ENCODE assay signal across 8 cellular contexts in genomic region chr14:99271951-99272668, GRCh38.
DNase-seq lines count a peak whose midpoint lies in the region; ATAC-seq and TF ChIP-seq lines count a peak whose summit lies in the region.

Gene BCL11B (minus strand): TSS chr14:99272197. CDS start chr14:99271218, 979 bp downstream.

- ATAC-seq in HG02798 (IDR thresholded peaks at IDR 0.05; ENCODE audit: poor library complexity, unreplicated experiment), result peak; percentile 77

- peak; percentile 42; the same call in 1 of the 2 replicates for TF ChIP-seq CTCF in GM12874 (IDR thresholded peaks at IDR 0.05; ENCODE audit: insufficient read depth, low read depth, low read length)

- DNase-seq in NCI-H1436 treated with DMSO at 0.1 percent for 48 hours (lab: John Stamatoyannopoulos, UW) (peak; percentile 92), T-helper 9 cell (peak; percentile 75), anterior cingulate cortex (lab: John Stamatoyannopoulos, UW) (peak in 45 of 58 donors; percentile 20 to 81 (median 53)), SKM-1 treated with dmso at 0.1 percent for 144 hours (lab: John Stamatoyannopoulos, UW; ENCODE audit: unreplicated experiment) (no peak)

- peak within 1 kb of the TSS; percentile 80 to 99 (median 94) for H3K27ac ChIP-seq in skin epidermis

- peak within 1 kb of the TSS; percentile 62 for H3K4me3 ChIP-seq in iPS-11a (ENCODE audit: low read depth, low read length)
- peak within 1 kb of the TSS; percentile 51 to 67 (median 64) for H3K4me3 ChIP-seq in skin epidermis
